ENCODE assay signal across 9 cellular contexts in the genomic region with DNA sequence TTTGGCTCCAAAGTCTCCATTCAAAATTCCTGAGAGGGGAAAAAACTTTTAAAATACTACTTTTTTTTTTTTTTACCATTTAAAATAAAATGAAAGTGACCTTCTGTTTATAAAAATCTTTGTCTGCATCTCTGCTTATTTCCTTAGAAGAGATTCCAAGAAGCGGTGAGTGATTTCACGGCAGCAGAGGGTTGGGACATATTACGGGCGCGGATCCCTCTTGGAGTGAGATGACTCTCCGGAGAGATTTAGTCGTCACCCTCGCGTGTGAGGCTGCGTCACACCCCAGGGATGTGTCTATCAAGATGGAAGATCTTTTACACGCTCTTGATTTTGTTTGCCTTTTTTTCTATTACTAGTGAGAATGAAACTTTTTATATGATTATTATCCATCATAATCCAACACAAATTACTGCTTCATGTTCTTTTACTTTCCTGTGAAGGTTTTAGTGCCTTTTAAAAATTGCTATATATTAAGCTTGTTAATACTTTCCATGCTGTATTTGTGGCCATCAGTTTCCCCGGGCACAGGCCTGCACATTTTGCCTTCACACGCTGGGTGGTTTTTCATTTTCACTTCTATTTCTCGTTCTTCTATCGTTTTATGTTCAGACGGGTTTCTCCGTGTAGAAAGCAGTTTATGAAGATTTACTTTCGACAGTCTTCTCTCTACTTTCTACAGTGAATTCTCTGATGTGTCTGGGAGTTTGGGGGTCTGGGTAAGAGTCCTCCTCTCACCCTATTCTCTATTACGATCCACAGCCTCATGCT. TPM values are rescaled to one million over a fixed set of nuclear protein-coding genes. Genes with fewer than 3 reads are reported as not detected.
DNase-seq lines count a peak whose midpoint lies in the region; ATAC-seq and TF ChIP-seq lines count a peak whose summit lies in the region.
"Had no signal": no experiment of that assay in that cellular context is flagged by ENCODE, and none has a peak within 500 bp of the region (broad histone marks: within the 10 kb centered on the region; RNA-seq: fewer than 3 reads in every experiment).

No MANE protein-coding gene starts in this region.

- peaks cover 6% of the 10 kb centered on the region for H3K27me3 ChIP-seq in endodermal cell (ENCODE audit: control insufficient read depth, insufficient read depth, low read length, poor library complexity, severe bottlenecking)

- no peak overlapping the region for H3K9ac ChIP-seq in endodermal cell (ENCODE audit: extremely low read depth, low read length, poor library complexity, severe bottlenecking)

- CTCF ChIA-PET in GM10248 (lab: Yijun Ruan, JAX) = interaction anchor here (1.2 to 1.7 kb wide), 2 partner anchors 12 to 22 kb away, joined by 3 to 5 read pairs; no protein-coding TSS in a partner anchor

- H3K36me3 ChIP-seq in endodermal cell (ENCODE audit: control insufficient read depth, insufficient read depth, low read length) = no peaks in the 10 kb centered on the region

- TF ChIP-seq CTCF in GM10248 (IDR thresholded peaks at IDR 0.05; ENCODE audit: control extremely low read depth, extremely low read depth, low read depth, missing control alignments) (no peak), endodermal cell (conservative IDR thresholded peaks at IDR 0.05) (no peak)

- no peak for ATAC-seq in effector memory CD8-positive, alpha-beta T cell (replicated peaks)
- ATAC-seq in HG03457 (IDR thresholded peaks at IDR 0.05; ENCODE audit: unreplicated experiment) = no peak
- no peak for ATAC-seq in GM18907 (IDR thresholded peaks at IDR 0.05; ENCODE audit: unreplicated experiment)
- ATAC-seq: heart right ventricle had no signal

- no peaks in the 10 kb centered on the region for H3K9me3 Mint-ChIP-seq in T-helper 1 cell treated with Interleukin-12 subunit alpha and Interleukin-12 subunit beta and Interleukin-4 antibody, amounts not matched to agents 30 μg/mL and 1 μg/mL, for 36 hours
- no peaks in the 10 kb centered on the region for H3K9me3 Mint-ChIP-seq in effector memory CD8-positive, alpha-beta T cell
- H3K9me3 Mint-ChIP-seq in endodermal cell = no peaks in the 10 kb centered on the region

- no peaks in the 10 kb centered on the region for H3K9me3 ChIP-seq in endodermal cell (ENCODE audit: control insufficient read depth, low read length)
- H3K9me3 ChIP-seq: heart right ventricle had no signal

- H3K27me3 Mint-ChIP-seq in T-helper 1 cell treated with Interleukin-12 subunit alpha and Interleukin-12 subunit beta and Interleukin-4 antibody, amounts not matched to agents 30 μg/mL and 1 μg/mL, for 36 hours (ENCODE audit: low read depth) = no peaks in the 10 kb centered on the region
- no peaks in the 10 kb centered on the region for H3K27me3 Mint-ChIP-seq in effector memory CD8-positive, alpha-beta T cell
- H3K27me3 Mint-ChIP-seq in endodermal cell (ENCODE audit: insufficient read depth) = no peaks in the 10 kb centered on the region

- H3K4me1 ChIP-seq in endodermal cell (ENCODE audit: control insufficient read depth, insufficient read depth, low read length) = no peaks in the 10 kb centered on the region

- H3K4me1 Mint-ChIP-seq in T-helper 1 cell treated with Interleukin-12 subunit alpha and Interleukin-12 subunit beta and Interleukin-4 antibody, amounts not matched to agents 30 μg/mL and 1 μg/mL, for 36 hours (ENCODE audit: low read depth) = peaks cover 52% of the 10 kb centered on the region
- peaks cover 78% of the 10 kb centered on the region in 2 donors for H3K4me1 Mint-ChIP-seq in effector memory CD8-positive, alpha-beta T cell (ENCODE audit: low read depth in 2 of 2)
- H3K4me1 Mint-ChIP-seq in endodermal cell = peaks cover 8% of the 10 kb centered on the region

- DNase-seq in GM10248 (ENCODE audit: extremely low spot score) (peak; percentile 59), endodermal cell (no peak)
- no peak for DNase-seq in effector memory CD8-positive, alpha-beta T cell
- DNase-seq in stimulated activated CD4-positive, alpha-beta T cell treated with anti-CD3 and anti-CD28 coated beads, Interleukin-4, amount 100 ng/mL, for 1 hour = peak; percentile 58
- DNase-seq: NCI-H1436 treated with DMSO at 0.1 percent for 48 hours had no signal

- 86 to 90% methylated on average over 9 to 19 of the region's 19 CpGs for WGBS in endodermal cell (ENCODE audit: insufficient coverage in 1 of 2, insufficient read length in 1 of 2), 2 experiments

- POLR2A ChIA-PET in GM10248 (lab: Yijun Ruan, JAX) = interaction anchor here (0.6 to 1.0 kb wide), 2 partner anchors 13 to 21 kb away, joined by 4 to 6 read pairs; no protein-coding TSS in a partner anchor

- H3K4me3 Mint-ChIP-seq in T-helper 1 cell treated with Interleukin-12 subunit alpha and Interleukin-12 subunit beta and Interleukin-4 antibody, amounts not matched to agents 30 μg/mL and 1 μg/mL, for 36 hours = no peak overlapping the region
- peak overlapping the region; percentile 98 for H3K4me3 Mint-ChIP-seq in effector memory CD8-positive, alpha-beta T cell
- no peak overlapping the region for H3K4me3 Mint-ChIP-seq in endodermal cell

- H3K36me3 Mint-ChIP-seq in T-helper 1 cell treated with Interleukin-12 subunit alpha and Interleukin-12 subunit beta and Interleukin-4 antibody, amounts not matched to agents 30 μg/mL and 1 μg/mL, for 36 hours (ENCODE audit: low read depth) = peaks cover 52% of the 10 kb centered on the region
- peaks cover 100% of the 10 kb centered on the region for H3K36me3 Mint-ChIP-seq in effector memory CD8-positive, alpha-beta T cell (ENCODE audit: insufficient read depth)
- no peaks in the 10 kb centered on the region for H3K36me3 Mint-ChIP-seq in endodermal cell (ENCODE audit: low read depth)

- H3K27ac ChIP-seq in endodermal cell (ENCODE audit: low read depth, low read length) = no peak overlapping the region

- no peak overlapping the region for H3K4me3 ChIP-seq in endodermal cell (ENCODE audit: low read length)

- H3K27ac Mint-ChIP-seq in T-helper 1 cell treated with Interleukin-12 subunit alpha and Interleukin-12 subunit beta and Interleukin-4 antibody, amounts not matched to agents 30 μg/mL and 1 μg/mL, for 36 hours = peak overlapping the region; percentile 65
- H3K27ac Mint-ChIP-seq in effector memory CD8-positive, alpha-beta T cell = peak overlapping the region; percentile 100
- no peak overlapping the region for H3K27ac Mint-ChIP-seq in endodermal cell

RNA-seq across cellular contexts. Expression of gene RUNX3, which starts 9.7 kb away (rescaled TPM):
- total RNA-seq in endodermal cell = under 1 TPM; 0.24 to 0.31 TPM
- 0.14 TPM for polyA plus RNA-seq in endodermal cell (2013, experiment 1 of 2)
- 0.17 TPM for polyA plus RNA-seq in endodermal cell (2013, experiment 2 of 2)

Comparison
In these comparisons a context has a peak if more than half of its experiments do, and no peak if none do; other contexts are left out.
1. DNase-seq: peak in GM10248 (single experiment) and stimulated activated CD4-positive, alpha-beta T cell treated with anti-CD3 and anti-CD28 coated beads, Interleukin-4, amount 100 ng/mL, for 1 hour (single experiment); none in effector memory CD8-positive, alpha-beta T cell (0 of 3) and endodermal cell (single experiment).
2. H3K4me3 Mint-ChIP-seq: peak in effector memory CD8-positive, alpha-beta T cell (2 of 2); none in T-helper 1 cell treated with Interleukin-12 subunit alpha and Interleukin-12 subunit beta and Interleukin-4 antibody, amounts not matched to agents 30 μg/mL and 1 μg/mL, for 36 hours (single experiment) and endodermal cell (single experiment).